ENCODE assay signal across 12 cellular contexts in genomic region chr7:150481207-150481920, GRCh38. TPM values are rescaled to one million over a fixed set of nuclear protein-coding genes. Genes with fewer than 3 reads are reported as not detected.
A peak's percentile ranks its signal among the peaks of the same experiment; 100 is the strongest.
DNase-seq lines count a peak whose midpoint lies in the region; ATAC-seq and TF ChIP-seq lines count a peak whose summit lies in the region.
"Had no signal": no experiment of that assay in that cellular context is flagged by ENCODE, and none has a peak within 500 bp of the region (broad histone marks: within the 10 kb centered on the region; RNA-seq: fewer than 3 reads in every experiment).

No MANE protein-coding gene starts in this region.

- no peak overlapping the region for H4K8ac ChIP-seq in mesendoderm (ENCODE audit: low read depth, low read length)

- no peak overlapping the region for H3K18ac ChIP-seq in mesendoderm (ENCODE audit: low read length)

- H3K4ac ChIP-seq in mesendoderm (ENCODE audit: low read depth, low read length): no peak overlapping the region

- H2BK120ac ChIP-seq in mesendoderm (ENCODE audit: low read depth, low read length): no peak overlapping the region

- H3K4me1 ChIP-seq in mesendoderm (ENCODE audit: control insufficient read depth, low read depth, low read length): no peaks in the 10 kb centered on the region

- no peak overlapping the region for H2AK5ac ChIP-seq in mesendoderm (ENCODE audit: low read length)

- in situ Hi-C loops in GM13977 (cut with MboI; ENCODE audit: low pct_unique_long_range_greater_than_20kb, low sequenced_read_pairs, unreplicated experiment): no loop called here

- WGBS in mesendoderm (ENCODE audit: extremely low coverage, insufficient coverage, low lambda C conversion rate): no CpG with 5 or more reads among the region's 9 CpGs

- H3K27ac ChIP-seq in mesendoderm (ENCODE audit: low read depth, low read length): no peak overlapping the region

- TF ChIP-seq CTCF in GM13977 (IDR thresholded peaks at IDR 0.05; ENCODE audit: extremely low read depth, insufficient read depth, missing control alignments): no peak

- no peak overlapping the region for H2BK15ac ChIP-seq in mesendoderm (replicated peaks; ENCODE audit: low read depth)

- no peaks in the 10 kb centered on the region for H3K79me1 ChIP-seq in mesendoderm (ENCODE audit: low read length)

- DNase-seq in T follicular helper cell (ENCODE audit: low read depth): peak; percentile 33
- peak; percentile 30 for DNase-seq in activated T-helper 1 cell treated with Interleukin-2 at 50 U/mL for 16 hours (ENCODE audit: low read depth)
- no peak for DNase-seq in left ventricle myocardium superior
- peak; percentile 20 to 72 (median 54) for DNase-seq in stimulated activated naive CD4-positive, alpha-beta T cell (lab: John Stamatoyannopoulos, UW)
- DNase-seq in inferior parietal cortex (ENCODE audit: extremely low spot score): no peak
- no peak for DNase-seq in GM13977 (ENCODE audit: low spot score)
- DNase-seq in mesendoderm: no peak
- DNase-seq in middle frontal gyrus (ENCODE audit: extremely low spot score, low spot score): no peak
- DNase-seq: DMS 273 treated with DMSO at 0.1 percent for 48 hours, MM.1S, NCI-H526 treated with DMSO at 0.1 percent for 48 hours, trophoblast cell had no signal

- H3K56ac ChIP-seq in mesendoderm (ENCODE audit: low read length): no peak overlapping the region

- H3K79me2 ChIP-seq in mesendoderm (ENCODE audit: control insufficient read depth, insufficient read depth, low read length): no peaks in the 10 kb centered on the region

- H3K23ac ChIP-seq in mesendoderm (ENCODE audit: low read length): no peak overlapping the region

- H3K9ac ChIP-seq in mesendoderm (ENCODE audit: low read length): no peak overlapping the region

- no peak overlapping the region for H3K4me3 ChIP-seq in mesendoderm (ENCODE audit: low read length)

- intact Hi-C loops in left ventricle myocardium superior (cut with micrococcal nuclease): no loop called here

- H2BK5ac ChIP-seq in mesendoderm (ENCODE audit: low read length): no peak overlapping the region

- H3K4me2 ChIP-seq in mesendoderm (ENCODE audit: low read length): no peak overlapping the region

- H3K27me3 ChIP-seq in mesendoderm (ENCODE audit: insufficient read depth, low read length, poor library complexity): no peaks in the 10 kb centered on the region

- no peak overlapping the region for H4K5ac ChIP-seq in mesendoderm (ENCODE audit: low read length)

- ATAC-seq in left ventricle myocardium superior: peak; percentile 17

- H3K36me3 ChIP-seq in mesendoderm (ENCODE audit: control insufficient read depth, insufficient read depth, low read length): no peaks in the 10 kb centered on the region

RNA-seq across cellular contexts. Expression of gene GIMAP8, which starts 30.9 kb away (rescaled TPM):
- total RNA-seq in left ventricle myocardium superior: 16.2 TPM
- polyA plus RNA-seq in mesendoderm (2013, experiment 1 of 2): 0.01 TPM
- not detected for polyA plus RNA-seq in mesendoderm (2013, experiment 2 of 2)

RNA-seq across cellular contexts. Expression of gene GIMAP7, which starts 33.3 kb away (rescaled TPM):
- total RNA-seq in left ventricle myocardium superior: 24.1 TPM
- polyA plus RNA-seq in mesendoderm (2013, experiment 1 of 2): 0.04 TPM
- polyA plus RNA-seq in mesendoderm (2013, experiment 2 of 2): 0.03 TPM

Comparison
In these comparisons a context has a peak if more than half of its experiments do, and no peak if none do; other contexts are left out.
1. DNase-seq: peak in T follicular helper cell (single experiment), activated T-helper 1 cell treated with Interleukin-2 at 50 U/mL for 16 hours (single experiment) and stimulated activated naive CD4-positive, alpha-beta T cell (6 of 6); none in left ventricle myocardium superior (single experiment), inferior parietal cortex (single experiment), GM13977 (single experiment), mesendoderm (single experiment) and middle frontal gyrus (single experiment).